13 cellular contexts compared by ENCODE assay signal in genomic region chr6:121522771-121523386, GRCh38.
A peak's percentile ranks its signal among the peaks of the same experiment; 100 is the strongest.
DNase-seq lines count a peak whose midpoint lies in the region; ATAC-seq, FAIRE-seq and TF ChIP-seq lines count a peak whose summit lies in the region.
"Had no signal": no experiment of that assay in that cellular context is flagged by ENCODE, and none has a peak within 500 bp of the region (broad histone marks: within the 10 kb centered on the region; RNA-seq: fewer than 3 reads in every experiment).

No MANE protein-coding gene starts in this region.

- CTCF ChIA-PET in mammary epithelial cell (lab: Charles Lee; ENCODE audit: low non-redundant PET), result no interaction called here
- CTCF ChIA-PET in MCF 10A (lab: Yijun Ruan, JAX), result interaction anchor here (1.0 to 1.3 kb wide), 3 partner anchors 9 to 22 kb away, joined by 3 to 4 read pairs (median 3); no protein-coding TSS in a partner anchor

- no peaks in the 10 kb centered on the region for H3K36me3 ChIP-seq in mammary epithelial cell (ENCODE audit: insufficient read depth, low read length)
- H3K36me3 ChIP-seq in vagina, result no peaks in the 10 kb centered on the region

- H3K9me3 Mint-ChIP-seq in MCF 10A (ENCODE audit: unreplicated experiment) (no peaks in the 10 kb centered on the region), neural crest cell (no peaks in the 10 kb centered on the region)
- H3K9me3 Mint-ChIP-seq: activated CD4-positive, alpha-beta T cell treated with anti-CD3 and anti-CD28 coated beads, Interleukin-2, amount 10 ng/mL, durations not matched to agents 7 days and 5 days; activated naive CD4-positive, alpha-beta T cell treated with anti-CD3 and anti-CD28 coated beads, Interleukin-2, amount 10 ng/mL, durations not matched to agents 7 days and 5 days had no signal

- WGBS in mammary epithelial cell (ENCODE audit: low coverage, missing lambda C conversion rate), result 95% methylated on average over 3 of the region's 3 CpGs

- POLR2A ChIA-PET in MCF 10A (lab: Yijun Ruan, JAX), result interaction anchor here (0.6 to 1.7 kb wide), 4 partner anchors 9 to 90 kb away, joined by 3 to 12 read pairs (median 4); no protein-coding TSS in a partner anchor

- peak overlapping the region; percentile 19 for H2AFZ ChIP-seq in mammary epithelial cell (ENCODE audit: low read depth, low read length)

- H3K4me3 ChIP-seq in mammary epithelial cell (replicated peaks in 1 of 3; ENCODE audit: insufficient read depth in 1 of 3, low read depth in 2 of 3, low read length in 3 of 3), result no peak overlapping the region
- peak overlapping the region; percentile 17 to 25 for H3K4me3 ChIP-seq in vagina

- H3K4me3 Mint-ChIP-seq in MCF 10A (ENCODE audit: unreplicated experiment) (no peak overlapping the region), neural crest cell (no peak overlapping the region)
- H3K4me3 Mint-ChIP-seq: activated CD4-positive, alpha-beta T cell treated with anti-CD3 and anti-CD28 coated beads, Interleukin-2, amount 10 ng/mL, durations not matched to agents 7 days and 5 days; activated naive CD4-positive, alpha-beta T cell treated with anti-CD3 and anti-CD28 coated beads, Interleukin-2, amount 10 ng/mL, durations not matched to agents 7 days and 5 days had no signal

- H3K27me3 ChIP-seq in mammary epithelial cell (ENCODE audit: insufficient read depth, low read length) (no peaks in the 10 kb centered on the region), vagina (no peaks in the 10 kb centered on the region)

- H3K27ac Mint-ChIP-seq in MCF 10A (ENCODE audit: low read depth, unreplicated experiment) (no peak overlapping the region), neural crest cell (ENCODE audit: unreplicated experiment) (peak overlapping the region; percentile 2)
- H3K27ac Mint-ChIP-seq: activated CD4-positive, alpha-beta T cell treated with anti-CD3 and anti-CD28 coated beads, Interleukin-2, amount 10 ng/mL, durations not matched to agents 7 days and 5 days; activated naive CD4-positive, alpha-beta T cell treated with anti-CD3 and anti-CD28 coated beads, Interleukin-2, amount 10 ng/mL, durations not matched to agents 7 days and 5 days had no signal

- in situ Hi-C loops in mammary epithelial cell (cut with MboI; ENCODE audit: low sequenced_read_pairs in 2 of 2), result no loop called here

- H3K4me2 ChIP-seq in mammary epithelial cell (ENCODE audit: insufficient read depth, low read depth, low read length), result peak overlapping the region; percentile 32

- H3K27ac ChIP-seq in mammary epithelial cell (ENCODE audit: insufficient read depth, low read depth, low read length) (no peak overlapping the region), epithelial cell of prostate (peak overlapping the region; percentile 59), vagina (peak overlapping the region; percentile 83)

- dilution Hi-C loops in mammary epithelial cell (cut with HindIII; ENCODE audit: low sequenced_read_pairs), result no loop called here

- H3K79me2 ChIP-seq in mammary epithelial cell (ENCODE audit: insufficient read depth, low read length), result no peaks in the 10 kb centered on the region

- H3K36me3 Mint-ChIP-seq in MCF 10A (ENCODE audit: insufficient read depth, unreplicated experiment) (no peaks in the 10 kb centered on the region), neural crest cell (ENCODE audit: low read depth) (no peaks in the 10 kb centered on the region)
- H3K36me3 Mint-ChIP-seq: activated naive CD4-positive, alpha-beta T cell treated with anti-CD3 and anti-CD28 coated beads, Interleukin-2, amount 10 ng/mL, durations not matched to agents 7 days and 5 days had no signal

- BruUV-seq in mammary epithelial cell (replicated peaks; lab: Mats Ljungman, UMichigan) (no TSS peak), MCF 10A (replicated peaks; lab: Mats Ljungman, UMichigan) (no TSS peak)

- intact Hi-C loops in mammary epithelial cell (cut with micrococcal nuclease) (no loop called here), MCF 10A (cut with micrococcal nuclease) (no loop called here), vagina (cut with DNase I) (no loop called here)

- H3K4me1 ChIP-seq in mammary epithelial cell (ENCODE audit: insufficient read depth, low read length) (peaks cover 17% of the 10 kb centered on the region), vagina (peaks cover 48% of the 10 kb centered on the region)

- no peak overlapping the region for H3K9ac ChIP-seq in mammary epithelial cell (ENCODE audit: insufficient read depth, low read length)

- TF ChIP-seq POLR2A in vagina (IDR thresholded peaks at IDR 0.05), result no peak
- TF ChIP-seq POLR2A in H54 (IDR thresholded peaks at IDR 0.05; ENCODE audit: low read depth, low read length), result no peak

- DNase-seq in mammary epithelial cell (no peak), MCF 10A (ENCODE audit: unreplicated experiment) (no peak), epithelial cell of prostate (ENCODE audit: low read depth, low spot score) (no peak), neural crest cell (ENCODE audit: low read depth, low spot score) (no peak), vagina (ENCODE audit: extremely low spot score in 2 of 2) (no peak), H54 (ENCODE audit: insufficient read length, low spot score) (no peak)
- no peak for DNase-seq in activated CD8-positive, alpha-beta memory T cell treated with anti-CD3 and anti-CD28 coated beads, Interleukin-2, amount 50 U/mL, for 4 hours
- DNase-seq: 8988T; activated CD4-positive, alpha-beta T cell treated with anti-CD3 and anti-CD28 coated beads, Interleukin-2, amount 10 ng/mL, durations not matched to agents 7 days and 5 days; activated naive CD4-positive, alpha-beta T cell treated with anti-CD3 and anti-CD28 coated beads, Interleukin-2, amount 10 ng/mL, durations not matched to agents 7 days and 5 days; occipital lobe had no signal

- H3K4me1 Mint-ChIP-seq in MCF 10A (ENCODE audit: insufficient read depth, unreplicated experiment) (no peaks in the 10 kb centered on the region), neural crest cell (peaks cover 18% of the 10 kb centered on the region)
- H3K4me1 Mint-ChIP-seq: activated CD4-positive, alpha-beta T cell treated with anti-CD3 and anti-CD28 coated beads, Interleukin-2, amount 10 ng/mL, durations not matched to agents 7 days and 5 days; activated naive CD4-positive, alpha-beta T cell treated with anti-CD3 and anti-CD28 coated beads, Interleukin-2, amount 10 ng/mL, durations not matched to agents 7 days and 5 days had no signal

- H3K27me3 Mint-ChIP-seq in MCF 10A (ENCODE audit: insufficient read depth, unreplicated experiment), result no peaks in the 10 kb centered on the region
- no peaks in the 10 kb centered on the region for H3K27me3 Mint-ChIP-seq in neural crest cell (ENCODE audit: low read depth)
- H3K27me3 Mint-ChIP-seq: activated CD4-positive, alpha-beta T cell treated with anti-CD3 and anti-CD28 coated beads, Interleukin-2, amount 10 ng/mL, durations not matched to agents 7 days and 5 days; activated naive CD4-positive, alpha-beta T cell treated with anti-CD3 and anti-CD28 coated beads, Interleukin-2, amount 10 ng/mL, durations not matched to agents 7 days and 5 days had no signal

- TF ChIP-seq CTCF in mammary epithelial cell (conservative IDR thresholded peaks at IDR 0.05 in 1 of 2, IDR thresholded peaks at IDR 0.05 in 1 of 2; ENCODE audit: extremely low read depth in 1 of 2, insufficient read depth in 1 of 2, low read depth in 1 of 2, low read length in 2 of 2) (no peak), MCF 10A (IDR thresholded peaks at IDR 0.05; ENCODE audit: unreplicated experiment) (no peak), neural crest cell (conservative IDR thresholded peaks at IDR 0.05) (no peak), vagina (IDR thresholded peaks at IDR 0.05) (no peak)

- no peak for ATAC-seq in HG02588 (IDR thresholded peaks at IDR 0.05; ENCODE audit: unreplicated experiment)

- FAIRE-seq in H54 (lab: Jason Lieb, UNC), result no peak
- FAIRE-seq: GM18507 had no signal

- no peaks in the 10 kb centered on the region for H4K20me1 ChIP-seq in mammary epithelial cell (ENCODE audit: insufficient read depth, low read length)

- H3K9me3 ChIP-seq in mammary epithelial cell (replicated peaks; ENCODE audit: insufficient read depth, low read length), result no peaks in the 10 kb centered on the region
- H3K9me3 ChIP-seq in vagina, result no peaks in the 10 kb centered on the region

Comparison
In these comparisons a context has a peak if more than half of its experiments do, and no peak if none do; other contexts are left out.
1. H3K4me3 ChIP-seq: peak in vagina (2 of 2); none in mammary epithelial cell (0 of 3).